ENCODE assay signal across 15 cellular contexts in genomic region chr1:154485106-154485505, GRCh38. TPM values are rescaled to one million over a fixed set of nuclear protein-coding genes. Genes with fewer than 3 reads are reported as not detected.
DNase-seq lines count a peak whose midpoint lies in the region; ATAC-seq and TF ChIP-seq lines count a peak whose summit lies in the region.
"Had no signal": no experiment of that assay in that cellular context is flagged by ENCODE, and none has a peak within 500 bp of the region (broad histone marks: within the 10 kb centered on the region; RNA-seq: fewer than 3 reads in every experiment).

No MANE protein-coding gene starts in this region.

- H3K27ac ChIP-seq in heart left ventricle, result peak overlapping the region in 11 of 12 donors; percentile 58 to 88 (median 77)
- H3K27ac ChIP-seq in psoas muscle, result no peak overlapping the region
- H3K27ac ChIP-seq: colonic mucosa had no signal

- TF ChIP-seq CTCF in heart left ventricle (IDR thresholded peaks at IDR 0.05), result no peak
- TF ChIP-seq CTCF in psoas muscle (IDR thresholded peaks at IDR 0.05), result no peak

- H3K36me3 ChIP-seq in heart left ventricle, result peaks cover 0 to 66% (median 15%) of the 10 kb centered on the region in 9 donors
- no peaks in the 10 kb centered on the region for H3K36me3 ChIP-seq in psoas muscle (ENCODE audit: insufficient read depth in 1 of 2, low read depth in 1 of 2)
- H3K36me3 ChIP-seq: colonic mucosa had no signal

- 58 to 71% (median 62%) methylated on average over 5 of the region's 5 CpGs for WGBS in heart left ventricle, 4 donors
- WGBS in psoas muscle, 3 donors, result 69 to 74% (median 72%) methylated on average over 5 of the region's 5 CpGs

- H3K27me3 ChIP-seq in heart left ventricle (no peaks in the 10 kb centered on the region), psoas muscle (ENCODE audit: insufficient read depth in 3 of 3, low read length in 2 of 3) (peaks cover 0 to 5% (median 0%) of the 10 kb centered on the region in 3 donors)
- H3K27me3 ChIP-seq: colonic mucosa had no signal

- peaks cover 12 to 73% (median 37%) of the 10 kb centered on the region in 12 donors for H3K4me1 ChIP-seq in heart left ventricle
- peaks cover 11% of the 10 kb centered on the region for H3K4me1 ChIP-seq in psoas muscle
- H3K4me1 ChIP-seq: colonic mucosa had no signal

- H3K4me3 ChIP-seq in heart left ventricle (no peak overlapping the region), psoas muscle (no peak overlapping the region)
- H3K4me3 ChIP-seq: colonic mucosa, smooth muscle cell had no signal

- intact Hi-C loops in heart left ventricle (cut with DNase I) (loop anchor here in 2 of 10 donors (1.0 to 2.0 kb wide), 3 partner anchors 8 to 18 kb away; partner anchors contain the start of genes SHE (in 1 of the 2) and TDRD10 (in 1 of the 2)), psoas muscle (cut with DNase I) (loop anchor here (5.0 to 10.0 kb wide), 2 partner anchors 37 to 180 kb away; no protein-coding TSS in a partner anchor)

- peak; percentile 84 to 97 (median 89) for ATAC-seq in heart left ventricle
- peak; percentile 30 to 72 (median 62) for ATAC-seq in psoas muscle
- ATAC-seq: Panc1; stimulated activated naive CD8-positive, alpha-beta T cell treated with anti-CD3 and anti-CD28 coated beads, Interleukin-15, amount 100 ng/mL, for 72 hours had no signal

- DNase-seq in GF-D8 (lab: John Stamatoyannopoulos, UW), result peak; percentile 74
- DNase-seq in UCSD-AML1 (lab: John Stamatoyannopoulos, UW; ENCODE audit: unreplicated experiment), result peak; percentile 75
- peak in 4 of 5 donors; percentile 69 to 82 (median 78) for DNase-seq in heart left ventricle
- DNase-seq in psoas muscle, result peak in 1 of 2 donors; percentile 34
- no peak for DNase-seq in activated CD4-positive, alpha-beta T cell treated with anti-CD3 and anti-CD28 coated beads, Interleukin-2, amount 50 U/mL, for 48 hours
- no peak for DNase-seq in NCI-H82 (lab: John Stamatoyannopoulos, UW)
- no peak for DNase-seq in SHP77 (lab: John Stamatoyannopoulos, UW)
- DNase-seq in DMS 273 treated with DMSO at 0.1 percent for 48 hours (lab: John Stamatoyannopoulos, UW), result no peak
- DNase-seq: activated CD4-positive, alpha-beta T cell treated with anti-CD3 and anti-CD28 coated beads, Interleukin-2, amount 10 ng/mL, durations not matched to agents 24 days and 14 days; colonic mucosa; stimulated activated naive CD8-positive, alpha-beta T cell treated with anti-CD3 and anti-CD28 coated beads, Interleukin-15, amount 100 ng/mL, for 72 hours had no signal

- H3K9me3 ChIP-seq in heart left ventricle, result no peaks in the 10 kb centered on the region
- no peaks in the 10 kb centered on the region for H3K9me3 ChIP-seq in psoas muscle
- H3K9me3 ChIP-seq: colonic mucosa had no signal

- TF ChIP-seq POLR2A in heart left ventricle (IDR thresholded peaks at IDR 0.05), result no peak

RNA-seq across cellular contexts. Expression of gene TDRD10, which starts 16.9 kb away (rescaled TPM):
- total RNA-seq in heart left ventricle, result 1 to 10 TPM in 8 of 9 donors, under 1 TPM in 1; 0.71 to 3.4 (median 1.8) TPM
- 1 to 10 TPM; 2.9 to 3.0 TPM for polyA plus RNA-seq in heart left ventricle
- total RNA-seq in psoas muscle, result under 1 TPM; 0.50 to 0.97 (median 0.68) TPM
- 1 to 10 TPM in 1 of 3 donors, under 1 TPM in 2; 0.69 to 2.3 (median 0.99) TPM for polyA plus RNA-seq in psoas muscle
- total RNA-seq: activated CD4-positive, alpha-beta T cell treated with anti-CD3 and anti-CD28 coated beads, Interleukin-2, amount 10 ng/mL, durations not matched to agents 24 days and 14 days; H4; IMR-90 had no signal
- polyA plus RNA-seq: IMR-90 had no signal

RNA-seq across cellular contexts. Expression of gene SHE, which starts 17.1 kb away (rescaled TPM):
- total RNA-seq in heart left ventricle (10 to 100 TPM; 11.1 to 19.4 (median 11.9) TPM), psoas muscle (1 to 10 TPM; 5.6 to 7.4 (median 7.0) TPM)
- polyA plus RNA-seq in heart left ventricle (10 to 100 TPM; 10.1 to 17.7 TPM), psoas muscle (1 to 10 TPM; 4.0 to 6.2 (median 4.3) TPM)
- total RNA-seq: activated CD4-positive, alpha-beta T cell treated with anti-CD3 and anti-CD28 coated beads, Interleukin-2, amount 10 ng/mL, durations not matched to agents 24 days and 14 days; H4; IMR-90 had no signal
- polyA plus RNA-seq: IMR-90 had no signal

Comparison
In these comparisons a context has a peak if more than half of its experiments do, and no peak if none do; other contexts are left out.
1. DNase-seq: peak in GF-D8 (single experiment), UCSD-AML1 (single experiment) and heart left ventricle (4 of 5); none in activated CD4-positive, alpha-beta T cell treated with anti-CD3 and anti-CD28 coated beads, Interleukin-2, amount 50 U/mL, for 48 hours (0 of 2), NCI-H82 (single experiment), SHP77 (0 of 2) and DMS 273 treated with DMSO at 0.1 percent for 48 hours (single experiment).